In the genomic region with DNA sequence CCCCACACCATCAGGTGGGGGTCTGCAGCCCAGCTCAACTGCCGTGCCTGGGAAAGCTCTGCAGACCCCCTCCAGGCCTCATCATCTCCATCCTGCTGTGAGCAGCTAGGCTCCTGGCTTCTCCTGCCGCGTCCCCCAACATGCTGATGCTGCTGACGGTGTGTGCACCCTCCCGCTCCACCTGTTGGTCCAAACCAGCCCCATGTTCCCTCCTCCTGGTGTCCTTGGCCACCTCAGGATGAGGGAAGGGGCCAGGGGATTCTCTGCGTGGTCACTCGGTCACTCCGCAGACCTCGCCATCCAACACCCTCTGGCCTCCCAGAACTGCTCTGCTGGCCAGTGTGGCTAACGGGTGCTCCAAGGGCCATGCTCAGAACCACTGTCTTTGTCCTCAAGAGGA, we compare ENCODE assay signal across 2 cellular contexts.
TF ChIP-seq lines count a peak whose summit lies in the region.

No MANE protein-coding gene starts in this region.

TF ChIP-seq in IMR-90, 13 proteins besides CTCF, POLR2A, EP300 and RAD21:
- no peak for TF ChIP-seq CEBPB (IDR thresholded peaks at IDR 0.05; ENCODE audit: low read depth, low read length)
- no peak for TF ChIP-seq RCOR1 (IDR thresholded peaks at IDR 0.05; ENCODE audit: insufficient replicate concordance, low read length)
- TF ChIP-seq SMC3 (IDR thresholded peaks at IDR 0.05; ENCODE audit: low read depth, low read length), result no peak

TF ChIP-seq in endothelial cell of umbilical vein, 7 proteins besides CTCF, POLR2A, EP300 and RAD21:
- no peak for TF ChIP-seq FOS (IDR thresholded peaks at IDR 0.05; ENCODE audit: borderline replicate concordance, insufficient read depth, low read length)
- TF ChIP-seq JUN (IDR thresholded peaks at IDR 0.05; ENCODE audit: borderline replicate concordance, insufficient read depth, insufficient read length, low read depth), result no peak
- no peak for TF ChIP-seq MYC (IDR thresholded peaks at IDR 0.05; ENCODE audit: low read depth, low read length)
- no peak for TF ChIP-seq EZH2 (IDR thresholded peaks at IDR 0.05; ENCODE audit: borderline replicate concordance, low read depth, low read length, severe bottlenecking)
- TF ChIP-seq GATA2 (IDR thresholded peaks at IDR 0.05; ENCODE audit: insufficient read depth, insufficient read length, low read depth, low read length), result no peak
- TF ChIP-seq, protein P1, sequence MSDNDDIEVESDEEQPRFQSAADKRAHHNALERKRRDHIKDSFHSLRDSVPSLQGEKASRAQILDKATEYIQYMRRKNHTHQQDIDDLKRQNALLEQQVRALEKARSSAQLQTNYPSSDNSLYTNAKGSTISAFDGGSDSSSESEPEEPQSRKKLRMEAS (IDR thresholded peaks at IDR 0.05; ENCODE audit: insufficient read depth, insufficient read length), result no peak
- no peak for TF ChIP-seq POLR2AphosphoS5 (IDR thresholded peaks at IDR 0.05; ENCODE audit: insufficient read depth, low read depth, low read length)
